Comparison of ENCODE assay signal across 1 cellular context in genomic region chr3:169662215-169663070, GRCh38.
TF ChIP-seq lines count a peak whose summit lies in the region.

No MANE protein-coding gene starts in this region.

TF ChIP-seq in K562, 482 proteins besides CTCF, POLR2A, EP300 and RAD21 (continued from another document and continues in another):
- TF ChIP-seq, protein P1, sequence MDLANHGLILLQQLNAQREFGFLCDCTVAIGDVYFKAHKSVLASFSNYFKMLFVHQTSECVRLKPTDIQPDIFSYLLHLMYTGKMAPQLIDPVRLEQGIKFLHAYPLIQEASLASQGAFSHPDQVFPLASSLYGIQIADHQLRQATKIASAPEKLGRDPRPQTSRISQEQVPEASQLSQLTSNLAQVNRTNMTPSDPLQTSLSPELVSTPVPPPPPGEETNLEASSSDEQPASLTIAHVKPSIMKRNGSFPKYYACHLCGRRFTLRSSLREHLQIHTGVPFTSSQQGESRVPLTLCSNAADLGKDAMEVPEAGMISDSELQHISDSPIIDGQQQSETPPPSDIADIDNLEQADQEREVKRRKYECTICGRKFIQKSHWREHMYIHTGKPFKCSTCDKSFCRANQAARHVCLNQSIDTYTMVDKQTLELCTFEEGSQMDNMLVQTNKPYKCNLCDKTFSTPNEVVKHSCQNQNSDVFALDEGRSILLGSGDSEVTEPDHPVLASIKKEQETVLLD (IDR thresholded peaks at IDR 0.05) = no peak
- TF ChIP-seq NCOA4 (IDR thresholded peaks at IDR 0.05; ENCODE audit: partially characterized antibody) (no peak), ZNF263 (CRISPR knock-in tag; IDR thresholded peaks at IDR 0.05; ENCODE audit: borderline replicate concordance) (peak; percentile 77), ZNF143 (CRISPR knock-in tag; IDR thresholded peaks at IDR 0.05) (no peak), ZBTB17 (CRISPR knock-in tag; IDR thresholded peaks at IDR 0.05) (no peak), YY1 (IDR thresholded peaks at IDR 0.05; ENCODE audit: borderline replicate concordance in 1 of 3, control insufficient read depth in 1 of 3, extremely low read depth in 1 of 3, insufficient read depth in 3 of 3, insufficient read length in 1 of 3, insufficient replicate concordance in 2 of 3, low read depth in 1 of 3, low read length in 2 of 3) (peak in 2 of 3 experiments; percentile 40 to 44), DEAF1 (CRISPR knock-in tag; IDR thresholded peaks at IDR 0.05) (no peak), MTA2 (IDR thresholded peaks at IDR 0.05; ENCODE audit: low read depth) (no peak), ZFP1 (CRISPR knock-in tag; IDR thresholded peaks at IDR 0.05) (no peak), KDM2B (CRISPR knock-in tag; IDR thresholded peaks at IDR 0.05) (peak; percentile 88; the same call in 1 of the 2 replicates), HEY1 (CRISPR knock-in tag; IDR thresholded peaks at IDR 0.05; ENCODE audit: borderline replicate concordance) (no peak), ZNF224 (CRISPR knock-in tag; IDR thresholded peaks at IDR 0.05) (no peak), KAT2B (IDR thresholded peaks at IDR 0.05; ENCODE audit: low read depth, low read length) (no peak), TARDBP (IDR thresholded peaks at IDR 0.05) (no peak), ZFX (CRISPR knock-in tag; IDR thresholded peaks at IDR 0.05) (peak; percentile 13; the same call in 1 of the 2 replicates), POLR2H (tag; IDR thresholded peaks at IDR 0.05; ENCODE audit: low read depth) (no peak), ZKSCAN3 (CRISPR knock-in tag; IDR thresholded peaks at IDR 0.05) (no peak), SREBF2 (CRISPR knock-in tag; IDR thresholded peaks at IDR 0.05) (no peak), RBM15 (IDR thresholded peaks at IDR 0.05; ENCODE audit: insufficient read depth, low read length) (no peak), SNIP1 (IDR thresholded peaks at IDR 0.05; ENCODE audit: low read depth) (no peak), RBFOX2 (IDR thresholded peaks at IDR 0.05; ENCODE audit: low read depth, low read length) (peak; percentile 51), ZNF24 (IDR thresholded peaks at IDR 0.05) (0 out of 2 replicates have a peak, but pooled peaks have one; percentile 16), ZNF280A (IDR thresholded peaks at IDR 0.05; ENCODE audit: low read depth, partially characterized antibody) (no peak), ZNF764 (CRISPR knock-in tag; IDR thresholded peaks at IDR 0.05; ENCODE audit: low read depth) (no peak), HCFC1 (IDR thresholded peaks at IDR 0.05; ENCODE audit: low read depth, low read length) (no peak), EP400 (IDR thresholded peaks at IDR 0.05) (no peak), PHTF2 (CRISPR knock-in tag; IDR thresholded peaks at IDR 0.05) (no peak), DDX20 (tag; IDR thresholded peaks at IDR 0.05; ENCODE audit: low read depth) (no peak), PURB (CRISPR knock-in tag; IDR thresholded peaks at IDR 0.05; ENCODE audit: low read depth) (no peak), SRF (CRISPR knock-in tag; IDR thresholded peaks at IDR 0.05) (no peak), PRDM10 (IDR thresholded peaks at IDR 0.05; ENCODE audit: partially characterized antibody) (no peak), KLF13 (tag; IDR thresholded peaks at IDR 0.05; ENCODE audit: borderline replicate concordance, low read depth) (no peak; the same call in 1 of the 2 replicates), CBX3 (IDR thresholded peaks at IDR 0.05; ENCODE audit: borderline replicate concordance in 1 of 2, low read length in 2 of 2) (no peak), ZZZ3 (IDR thresholded peaks at IDR 0.05) (no peak), KLF10 (CRISPR knock-in tag; IDR thresholded peaks at IDR 0.05) (no peak), NFYB (IDR thresholded peaks at IDR 0.05; ENCODE audit: extremely low read depth, insufficient read length) (no peak), ZNF384 (IDR thresholded peaks at IDR 0.05; ENCODE audit: low read depth, low read length) (no peak), ZNF282 (CRISPR knock-in tag; IDR thresholded peaks at IDR 0.05) (no peak)
- TF ChIP-seq, protein P2, sequence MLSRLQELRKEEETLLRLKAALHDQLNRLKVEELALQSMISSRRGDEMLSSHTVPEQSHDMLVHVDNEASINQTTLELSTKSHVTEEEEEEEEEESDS (CRISPR knock-in tag; IDR thresholded peaks at IDR 0.05) = no peak
- TF ChIP-seq, protein P3, sequence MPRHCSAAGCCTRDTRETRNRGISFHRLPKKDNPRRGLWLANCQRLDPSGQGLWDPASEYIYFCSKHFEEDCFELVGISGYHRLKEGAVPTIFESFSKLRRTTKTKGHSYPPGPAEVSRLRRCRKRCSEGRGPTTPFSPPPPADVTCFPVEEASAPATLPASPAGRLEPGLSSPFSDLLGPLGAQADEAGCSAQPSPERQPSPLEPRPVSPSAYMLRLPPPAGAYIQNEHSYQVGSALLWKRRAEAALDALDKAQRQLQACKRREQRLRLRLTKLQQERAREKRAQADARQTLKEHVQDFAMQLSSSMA (CRISPR knock-in tag; IDR thresholded peaks at IDR 0.05) = no peak
- TF ChIP-seq, protein P4, sequence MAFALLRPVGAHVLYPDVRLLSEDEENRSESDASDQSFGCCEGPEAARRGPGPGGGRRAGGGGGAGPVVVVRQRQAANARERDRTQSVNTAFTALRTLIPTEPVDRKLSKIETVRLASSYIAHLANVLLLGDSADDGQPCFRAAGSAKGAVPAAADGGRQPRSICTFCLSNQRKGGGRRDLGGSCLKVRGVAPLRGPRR (CRISPR knock-in tag; IDR thresholded peaks at IDR 0.05) = no peak
- TF ChIP-seq, protein P5, sequence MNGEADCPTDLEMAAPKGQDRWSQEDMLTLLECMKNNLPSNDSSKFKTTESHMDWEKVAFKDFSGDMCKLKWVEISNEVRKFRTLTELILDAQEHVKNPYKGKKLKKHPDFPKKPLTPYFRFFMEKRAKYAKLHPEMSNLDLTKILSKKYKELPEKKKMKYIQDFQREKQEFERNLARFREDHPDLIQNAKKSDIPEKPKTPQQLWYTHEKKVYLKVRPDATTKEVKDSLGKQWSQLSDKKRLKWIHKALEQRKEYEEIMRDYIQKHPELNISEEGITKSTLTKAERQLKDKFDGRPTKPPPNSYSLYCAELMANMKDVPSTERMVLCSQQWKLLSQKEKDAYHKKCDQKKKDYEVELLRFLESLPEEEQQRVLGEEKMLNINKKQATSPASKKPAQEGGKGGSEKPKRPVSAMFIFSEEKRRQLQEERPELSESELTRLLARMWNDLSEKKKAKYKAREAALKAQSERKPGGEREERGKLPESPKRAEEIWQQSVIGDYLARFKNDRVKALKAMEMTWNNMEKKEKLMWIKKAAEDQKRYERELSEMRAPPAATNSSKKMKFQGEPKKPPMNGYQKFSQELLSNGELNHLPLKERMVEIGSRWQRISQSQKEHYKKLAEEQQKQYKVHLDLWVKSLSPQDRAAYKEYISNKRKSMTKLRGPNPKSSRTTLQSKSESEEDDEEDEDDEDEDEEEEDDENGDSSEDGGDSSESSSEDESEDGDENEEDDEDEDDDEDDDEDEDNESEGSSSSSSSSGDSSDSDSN (IDR thresholded peaks at IDR 0.05; ENCODE audit: borderline replicate concordance in 1 of 2, low read depth in 2 of 2, low read length in 2 of 2) = peak in 1 of 2 experiments; percentile 76; a peak in 2 of 4 replicates
- TF ChIP-seq, protein P6, sequence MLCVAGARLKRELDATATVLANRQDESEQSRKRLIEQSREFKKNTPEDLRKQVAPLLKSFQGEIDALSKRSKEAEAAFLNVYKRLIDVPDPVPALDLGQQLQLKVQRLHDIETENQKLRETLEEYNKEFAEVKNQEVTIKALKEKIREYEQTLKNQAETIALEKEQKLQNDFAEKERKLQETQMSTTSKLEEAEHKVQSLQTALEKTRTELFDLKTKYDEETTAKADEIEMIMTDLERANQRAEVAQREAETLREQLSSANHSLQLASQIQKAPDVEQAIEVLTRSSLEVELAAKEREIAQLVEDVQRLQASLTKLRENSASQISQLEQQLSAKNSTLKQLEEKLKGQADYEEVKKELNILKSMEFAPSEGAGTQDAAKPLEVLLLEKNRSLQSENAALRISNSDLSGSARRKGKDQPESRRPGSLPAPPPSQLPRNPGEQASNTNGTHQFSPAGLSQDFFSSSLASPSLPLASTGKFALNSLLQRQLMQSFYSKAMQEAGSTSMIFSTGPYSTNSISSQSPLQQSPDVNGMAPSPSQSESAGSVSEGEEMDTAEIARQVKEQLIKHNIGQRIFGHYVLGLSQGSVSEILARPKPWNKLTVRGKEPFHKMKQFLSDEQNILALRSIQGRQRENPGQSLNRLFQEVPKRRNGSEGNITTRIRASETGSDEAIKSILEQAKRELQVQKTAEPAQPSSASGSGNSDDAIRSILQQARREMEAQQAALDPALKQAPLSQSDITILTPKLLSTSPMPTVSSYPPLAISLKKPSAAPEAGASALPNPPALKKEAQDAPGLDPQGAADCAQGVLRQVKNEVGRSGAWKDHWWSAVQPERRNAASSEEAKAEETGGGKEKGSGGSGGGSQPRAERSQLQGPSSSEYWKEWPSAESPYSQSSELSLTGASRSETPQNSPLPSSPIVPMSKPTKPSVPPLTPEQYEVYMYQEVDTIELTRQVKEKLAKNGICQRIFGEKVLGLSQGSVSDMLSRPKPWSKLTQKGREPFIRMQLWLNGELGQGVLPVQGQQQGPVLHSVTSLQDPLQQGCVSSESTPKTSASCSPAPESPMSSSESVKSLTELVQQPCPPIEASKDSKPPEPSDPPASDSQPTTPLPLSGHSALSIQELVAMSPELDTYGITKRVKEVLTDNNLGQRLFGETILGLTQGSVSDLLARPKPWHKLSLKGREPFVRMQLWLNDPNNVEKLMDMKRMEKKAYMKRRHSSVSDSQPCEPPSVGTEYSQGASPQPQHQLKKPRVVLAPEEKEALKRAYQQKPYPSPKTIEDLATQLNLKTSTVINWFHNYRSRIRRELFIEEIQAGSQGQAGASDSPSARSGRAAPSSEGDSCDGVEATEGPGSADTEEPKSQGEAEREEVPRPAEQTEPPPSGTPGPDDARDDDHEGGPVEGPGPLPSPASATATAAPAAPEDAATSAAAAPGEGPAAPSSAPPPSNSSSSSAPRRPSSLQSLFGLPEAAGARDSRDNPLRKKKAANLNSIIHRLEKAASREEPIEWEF (CRISPR knock-in tag; IDR thresholded peaks at IDR 0.05) = no peak
